In genomic region chr7:17690030-17690429, GRCh38 we compare ENCODE assay signal across 10 cellular contexts.
DNase-seq lines count a peak whose midpoint lies in the region; ATAC-seq and TF ChIP-seq lines count a peak whose summit lies in the region.
"Had no signal": no experiment of that assay in that cellular context is flagged by ENCODE, and none has a peak within 500 bp of the region (broad histone marks: within the 10 kb centered on the region; RNA-seq: fewer than 3 reads in every experiment).

No MANE protein-coding gene starts in this region.

- no peak overlapping the region for H3K9ac ChIP-seq in smooth muscle cell (ENCODE audit: low read depth)

- H3K9me3 ChIP-seq in smooth muscle cell (replicated peaks; ENCODE audit: low read depth): no peaks in the 10 kb centered on the region

- no peaks in the 10 kb centered on the region for H3F3A ChIP-seq in smooth muscle cell (ENCODE audit: low read depth)

- no peak overlapping the region for H3K4me3 Mint-ChIP-seq in WTC11
- H3K4me3 Mint-ChIP-seq: activated naive CD4-positive, alpha-beta T cell treated with anti-CD3 and anti-CD28 coated beads, Interleukin-2, amount 50 U/mL, for 24 hours; nephron had no signal

- CTCF ChIA-PET in WTC11 (lab: Charles Lee): interaction anchor here (0.8 to 1.6 kb wide), 2 partner anchors 9 to 374 kb away, joined by 3 read pairs; no protein-coding TSS in a partner anchor

- no peak for DNase-seq in WTC11 (ENCODE audit: low spot score)
- no peak for DNase-seq in smooth muscle cell (lab: John Stamatoyannopoulos, UW; ENCODE audit: unreplicated experiment)
- no peak for DNase-seq in head of caudate nucleus
- DNase-seq in NCI-H82 treated with DMSO at 0.1 percent for 48 hours (lab: John Stamatoyannopoulos, UW; ENCODE audit: unreplicated experiment): no peak
- DNase-seq in amygdala (lab: John Stamatoyannopoulos, UW): no peak

- no peak overlapping the region for H3K4me3 ChIP-seq in smooth muscle cell

- POLR2A ChIA-PET in WTC11 (lab: Charles Lee): no interaction called here

- 57% methylated on average over 4 of the region's 4 CpGs for WGBS in smooth muscle cell (ENCODE audit: low lambda C conversion rate)

- peak overlapping the region; percentile 53 for H3K27ac ChIP-seq in smooth muscle cell (ENCODE audit: low read depth)

- H3K36me3 Mint-ChIP-seq in WTC11: no peaks in the 10 kb centered on the region
- H3K36me3 Mint-ChIP-seq: activated naive CD4-positive, alpha-beta T cell treated with anti-CD3 and anti-CD28 coated beads, Interleukin-2, amount 50 U/mL, for 24 hours had no signal

- H3K36me3 ChIP-seq in smooth muscle cell (ENCODE audit: low read depth): no peaks in the 10 kb centered on the region

- H3K27me3 Mint-ChIP-seq in WTC11 (ENCODE audit: low read depth): no peaks in the 10 kb centered on the region
- H3K27me3 Mint-ChIP-seq: activated naive CD4-positive, alpha-beta T cell treated with anti-CD3 and anti-CD28 coated beads, Interleukin-2, amount 50 U/mL, for 24 hours had no signal

- no peaks in the 10 kb centered on the region for H3K4me1 Mint-ChIP-seq in WTC11
- H3K4me1 Mint-ChIP-seq: activated naive CD4-positive, alpha-beta T cell treated with anti-CD3 and anti-CD28 coated beads, Interleukin-2, amount 50 U/mL, for 24 hours; nephron had no signal

- peak; percentile 62 for ATAC-seq in GM19023 (IDR thresholded peaks at IDR 0.05; ENCODE audit: unreplicated experiment)
- peak; percentile 96 for ATAC-seq in HG03439 (IDR thresholded peaks at IDR 0.05; ENCODE audit: unreplicated experiment)
- ATAC-seq in WTC11: no peak
- ATAC-seq in HG03460 (IDR thresholded peaks at IDR 0.05; ENCODE audit: unreplicated experiment): no peak

- H4K20me1 ChIP-seq in smooth muscle cell (ENCODE audit: low read depth): no peaks in the 10 kb centered on the region

- no peak overlapping the region for H3K27ac Mint-ChIP-seq in WTC11
- H3K27ac Mint-ChIP-seq: activated naive CD4-positive, alpha-beta T cell treated with anti-CD3 and anti-CD28 coated beads, Interleukin-2, amount 50 U/mL, for 24 hours; nephron had no signal

- intact Hi-C loops in head of caudate nucleus (cut with DNase I): no loop called here

- H3K27me3 ChIP-seq in smooth muscle cell (ENCODE audit: low read depth): no peaks in the 10 kb centered on the region

- H2AFZ ChIP-seq in smooth muscle cell (ENCODE audit: low read depth): no peak overlapping the region

- peaks cover 29% of the 10 kb centered on the region for H3K9me3 Mint-ChIP-seq in WTC11
- H3K9me3 Mint-ChIP-seq: activated naive CD4-positive, alpha-beta T cell treated with anti-CD3 and anti-CD28 coated beads, Interleukin-2, amount 50 U/mL, for 24 hours had no signal

- TF ChIP-seq CTCF in WTC11 (IDR thresholded peaks at IDR 0.05) (no peak), smooth muscle cell (IDR thresholded peaks at IDR 0.05; ENCODE audit: borderline replicate concordance, insufficient read depth, poor library complexity, severe bottlenecking) (no peak)

- H3K4me2 ChIP-seq in smooth muscle cell: no peak overlapping the region

- no peaks in the 10 kb centered on the region for H3K79me2 ChIP-seq in smooth muscle cell (ENCODE audit: low read depth)

- H3K4me1 ChIP-seq in smooth muscle cell (ENCODE audit: low read depth): no peaks in the 10 kb centered on the region

TF ChIP-seq in WTC11, 78 proteins besides CTCF, POLR2A, EP300 and RAD21:
- TF ChIP-seq ERG (CRISPR knock-in tag; IDR thresholded peaks at IDR 0.05) (no peak), MXD4 (CRISPR knock-in tag; IDR thresholded peaks at IDR 0.05; ENCODE audit: borderline replicate concordance) (no peak), GABPB1 (CRISPR knock-in tag; IDR thresholded peaks at IDR 0.05) (peak; percentile 44; the same call in 1 of the 2 replicates), ATF3 (CRISPR knock-in tag; conservative IDR thresholded peaks at IDR 0.05) (no peak), ZNF138 (CRISPR knock-in tag; conservative IDR thresholded peaks at IDR 0.05) (no peak), JAZF1 (CRISPR knock-in tag; IDR thresholded peaks at IDR 0.05) (no peak)
- TF ChIP-seq, protein P1, sequence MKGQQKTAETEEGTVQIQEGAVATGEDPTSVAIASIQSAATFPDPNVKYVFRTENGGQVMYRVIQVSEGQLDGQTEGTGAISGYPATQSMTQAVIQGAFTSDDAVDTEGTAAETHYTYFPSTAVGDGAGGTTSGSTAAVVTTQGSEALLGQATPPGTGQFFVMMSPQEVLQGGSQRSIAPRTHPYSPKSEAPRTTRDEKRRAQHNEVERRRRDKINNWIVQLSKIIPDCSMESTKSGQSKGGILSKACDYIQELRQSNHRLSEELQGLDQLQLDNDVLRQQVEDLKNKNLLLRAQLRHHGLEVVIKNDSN (CRISPR knock-in tag; IDR thresholded peaks at IDR 0.05): no peak
- TF ChIP-seq, protein P2, sequence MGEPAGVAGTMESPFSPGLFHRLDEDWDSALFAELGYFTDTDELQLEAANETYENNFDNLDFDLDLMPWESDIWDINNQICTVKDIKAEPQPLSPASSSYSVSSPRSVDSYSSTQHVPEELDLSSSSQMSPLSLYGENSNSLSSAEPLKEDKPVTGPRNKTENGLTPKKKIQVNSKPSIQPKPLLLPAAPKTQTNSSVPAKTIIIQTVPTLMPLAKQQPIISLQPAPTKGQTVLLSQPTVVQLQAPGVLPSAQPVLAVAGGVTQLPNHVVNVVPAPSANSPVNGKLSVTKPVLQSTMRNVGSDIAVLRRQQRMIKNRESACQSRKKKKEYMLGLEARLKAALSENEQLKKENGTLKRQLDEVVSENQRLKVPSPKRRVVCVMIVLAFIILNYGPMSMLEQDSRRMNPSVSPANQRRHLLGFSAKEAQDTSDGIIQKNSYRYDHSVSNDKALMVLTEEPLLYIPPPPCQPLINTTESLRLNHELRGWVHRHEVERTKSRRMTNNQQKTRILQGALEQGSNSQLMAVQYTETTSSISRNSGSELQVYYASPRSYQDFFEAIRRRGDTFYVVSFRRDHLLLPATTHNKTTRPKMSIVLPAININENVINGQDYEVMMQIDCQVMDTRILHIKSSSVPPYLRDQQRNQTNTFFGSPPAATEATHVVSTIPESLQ (CRISPR knock-in tag; IDR thresholded peaks at IDR 0.05): no peak
TF ChIP-seq in WTC11: peak in this region for 1.

Comparison
In these comparisons a context has a peak if more than half of its experiments do, and no peak if none do; other contexts are left out.
1. ATAC-seq: peak in GM19023 (single experiment) and HG03439 (single experiment); none in WTC11 (single experiment) and HG03460 (single experiment).